ENCODE assay signal across 31 cellular contexts in the genomic region with DNA sequence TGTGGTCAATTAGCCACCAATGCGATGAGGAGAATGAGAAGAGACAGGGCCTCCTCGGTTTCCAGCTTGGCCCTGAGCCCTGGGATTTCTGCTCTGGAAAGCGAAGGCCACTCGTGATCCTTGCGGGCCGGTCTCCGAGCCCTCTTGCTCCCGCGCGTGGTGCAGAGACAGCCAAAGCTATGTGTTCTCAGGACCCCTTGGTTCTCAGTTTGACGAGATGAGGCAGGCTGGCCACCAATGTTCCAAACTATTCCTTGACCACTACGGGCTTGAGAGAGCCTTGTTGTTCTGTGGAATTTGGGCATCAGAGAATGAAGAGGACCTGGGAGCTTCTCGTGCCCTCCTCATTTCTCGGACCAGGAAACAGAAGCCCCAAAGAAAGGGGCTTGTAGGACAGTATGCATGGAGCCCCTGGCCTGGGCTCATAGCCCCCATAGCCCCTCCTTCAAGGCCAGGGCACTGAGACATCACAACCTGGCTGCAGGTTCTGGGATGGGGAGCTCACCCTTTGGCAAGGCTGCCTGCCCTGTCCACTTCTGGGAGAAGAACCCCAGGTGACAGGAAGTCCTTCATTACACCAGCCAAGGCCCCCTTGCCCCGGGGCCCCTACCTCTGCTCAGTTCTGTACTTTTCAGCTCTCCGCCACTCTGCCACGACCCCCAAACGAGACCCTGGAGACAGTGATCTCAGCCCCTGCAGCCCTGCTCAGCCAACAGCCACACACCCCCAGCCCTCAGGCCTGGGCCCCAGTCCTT.
DNase-seq lines count a peak whose midpoint lies in the region; ATAC-seq and TF ChIP-seq lines count a peak whose summit lies in the region.
"Had no signal": no experiment of that assay in that cellular context is flagged by ENCODE, and none has a peak within 500 bp of the region (broad histone marks: within the 10 kb centered on the region; RNA-seq: fewer than 3 reads in every experiment).

No MANE protein-coding gene starts in this region.

- no peak overlapping the region for H3K4me3 ChIP-seq in BLaER1
- no peak overlapping the region for H3K4me3 ChIP-seq in lung
- H3K4me3 ChIP-seq in OCI-LY7 (ENCODE audit: low read depth, low read length, poor library complexity, severe bottlenecking) = no peak overlapping the region
- H3K4me3 ChIP-seq: PC-9 had no signal

- H3K27ac Mint-ChIP-seq in T-helper 2 cell treated with Interferon-gamma antibody and Interleukin-4, amounts not matched to agents 5 μg/mL and 100 μg/mL, for 36 hours = no peak overlapping the region
- H3K27ac Mint-ChIP-seq: activated naive CD8-positive, alpha-beta T cell treated with anti-CD3 and anti-CD28 coated beads, Interleukin-2, amount 50 U/mL, for 24 hours; naive thymus-derived CD4-positive, alpha-beta T cell had no signal

- BruUV-seq in OCI-LY7 (replicated peaks; lab: Mats Ljungman, UMichigan) = no TSS peak

- no peak overlapping the region for H3K4me3 Mint-ChIP-seq in T-helper 2 cell treated with Interferon-gamma antibody and Interleukin-4, amounts not matched to agents 5 μg/mL and 100 μg/mL, for 36 hours
- H3K4me3 Mint-ChIP-seq: activated naive CD8-positive, alpha-beta T cell treated with anti-CD3 and anti-CD28 coated beads, Interleukin-2, amount 50 U/mL, for 24 hours; naive thymus-derived CD4-positive, alpha-beta T cell had no signal

- H3K27ac ChIP-seq in BLaER1 = peak overlapping the region; percentile 36; the same call in 1 of the 2 replicates
- H3K27ac ChIP-seq in lung (ENCODE audit: low read depth in 1 of 2, low read length in 1 of 2) = no peak overlapping the region
- no peak overlapping the region for H3K27ac ChIP-seq in OCI-LY7 (ENCODE audit: low read depth, low read length, poor library complexity, severe bottlenecking)
- H3K27ac ChIP-seq: 22Rv1, C4-2B, PC-9 had no signal

- no peaks in the 10 kb centered on the region for H3K79me2 ChIP-seq in OCI-LY7 (ENCODE audit: insufficient read depth, low read depth, low read length)

- H3K9me3 ChIP-seq in BLaER1 (no peaks in the 10 kb centered on the region), lung (ENCODE audit: control insufficient read depth in 2 of 2, insufficient read depth in 1 of 2, low read length in 1 of 2) (peaks cover 0 to 2% of the 10 kb centered on the region in 2 donors), OCI-LY7 (ENCODE audit: low read length) (no peaks in the 10 kb centered on the region)
- H3K9me3 ChIP-seq: SK-N-SH had no signal

- H3K4me1 Mint-ChIP-seq in T-helper 2 cell treated with Interferon-gamma antibody and Interleukin-4, amounts not matched to agents 5 μg/mL and 100 μg/mL, for 36 hours (ENCODE audit: low read depth) = no peaks in the 10 kb centered on the region

- POLR2A ChIA-PET in OCI-LY7 (lab: Charles Lee) = no interaction called here

- peak; percentile 1 for DNase-seq in T-helper 2 cell treated with Interferon-gamma antibody and Interleukin-4, amounts not matched to agents 5 μg/mL and 100 μg/mL, for 36 hours (ENCODE audit: low spot score)
- DNase-seq in T-helper 2 cell (no peak), lung (ENCODE audit: low spot score) (peak; percentile 25), retina (peak; percentile 4), OCI-LY7 (ENCODE audit: low spot score) (no peak), H4 (ENCODE audit: low spot score) (no peak)
- DNase-seq: activated CD4-positive, alpha-beta T cell treated with anti-CD3 and anti-CD28 coated beads, Interleukin-2, amount 50 U/mL, for 48 hours; activated naive CD8-positive, alpha-beta T cell treated with anti-CD3 and anti-CD28 coated beads, Interleukin-2, amount 50 U/mL, for 24 hours; activated T-cell treated with anti-CD3 and anti-CD28 coated beads, Interleukin-2, amount 50 U/mL, for 1 hour; central memory CD4-positive, alpha-beta T cell; COR-L47; erythroblast; HCEC 1CT; IMR-90; midbrain; NCI-H1417 treated with DMSO at 0.1 percent for 48 hours; NCI-H2029 treated with DMSO at 0.1 percent for 48 hours; NCI-H524 treated with DMSO at 0.1 percent for 48 hours; NK-92 treated with Interleukin-12 subunit alpha and Interleukin-12 subunit beta, amount 100 ng/mL, for 24 hours; nucleus accumbens; PC-9; stimulated activated CD4-positive, alpha-beta T cell treated with anti-CD3 and anti-CD28 coated beads, Interleukin-12 subunit alpha, Interleukin-12 subunit beta, amount 100 ng/mL, for 4 hours; stimulated activated CD4-positive, alpha-beta T cell treated with anti-CD3 and anti-CD28 coated beads, Interleukin-2, amount 100 ng/mL, for 48 hours; trophoblast cell had no signal

- intact Hi-C loops in OCI-LY7 (cut with micrococcal nuclease; ENCODE audit: unreplicated experiment) = no loop called here

- no peak overlapping the region for H3K4me2 ChIP-seq in BLaER1
- H3K4me2 ChIP-seq in OCI-LY7 (ENCODE audit: low read length) = no peak overlapping the region
- H3K4me2 ChIP-seq: PC-9, SK-N-SH had no signal

- no peaks in the 10 kb centered on the region for H3K9me3 Mint-ChIP-seq in T-helper 2 cell treated with Interferon-gamma antibody and Interleukin-4, amounts not matched to agents 5 μg/mL and 100 μg/mL, for 36 hours
- H3K9me3 Mint-ChIP-seq: activated naive CD8-positive, alpha-beta T cell treated with anti-CD3 and anti-CD28 coated beads, Interleukin-2, amount 50 U/mL, for 24 hours had no signal

- H3K9me2 ChIP-seq in OCI-LY7 (ENCODE audit: insufficient read depth, low read length) = no peaks in the 10 kb centered on the region
- H3K9me2 ChIP-seq: SK-N-SH had no signal

- TF ChIP-seq CTCF in lung (IDR thresholded peaks at IDR 0.05; ENCODE audit: control extremely low read depth, extremely low read depth) (no peak), OCI-LY7 (conservative IDR thresholded peaks at IDR 0.05; ENCODE audit: low read length) (no peak)

- no peak for ATAC-seq in lung (ENCODE audit: insufficient read depth, low FRiP score)
- no peak for ATAC-seq in HG03039 (IDR thresholded peaks at IDR 0.05; ENCODE audit: unreplicated experiment)
- ATAC-seq: activated CD4-positive, CD25-positive, alpha-beta regulatory T cell treated with anti-CD3 and anti-CD28 coated beads, Interleukin-2, amount 50 U/mL, for 24 hours; activated naive CD8-positive, alpha-beta T cell treated with anti-CD3 and anti-CD28 coated beads, Interleukin-2, amount 50 U/mL, for 24 hours; naive thymus-derived CD4-positive, alpha-beta T cell had no signal

- H3K36me3 Mint-ChIP-seq in T-helper 2 cell treated with Interferon-gamma antibody and Interleukin-4, amounts not matched to agents 5 μg/mL and 100 μg/mL, for 36 hours (ENCODE audit: low read depth) = no peaks in the 10 kb centered on the region

- no peaks in the 10 kb centered on the region for H3K27me3 Mint-ChIP-seq in T-helper 2 cell treated with Interferon-gamma antibody and Interleukin-4, amounts not matched to agents 5 μg/mL and 100 μg/mL, for 36 hours (ENCODE audit: low read depth)

- H4K20me1 ChIP-seq in BLaER1 = no peaks in the 10 kb centered on the region
- no peaks in the 10 kb centered on the region for H4K20me1 ChIP-seq in OCI-LY7 (ENCODE audit: insufficient read depth, low read length)

- H3K4me1 ChIP-seq in BLaER1 = peaks cover 65% of the 10 kb centered on the region
- no peaks in the 10 kb centered on the region for H3K4me1 ChIP-seq in lung (ENCODE audit: control insufficient read depth in 2 of 2, insufficient read depth in 2 of 2, low read length in 2 of 2)
- no peaks in the 10 kb centered on the region for H3K4me1 ChIP-seq in OCI-LY7 (ENCODE audit: insufficient read depth, low read length, poor library complexity, severe bottlenecking)

- H3K36me3 ChIP-seq in BLaER1 = no peaks in the 10 kb centered on the region
- no peaks in the 10 kb centered on the region for H3K36me3 ChIP-seq in lung (ENCODE audit: control insufficient read depth in 2 of 2, insufficient read depth in 2 of 2, low read length in 2 of 2)
- H3K36me3 ChIP-seq in OCI-LY7 (ENCODE audit: insufficient read depth, low read length) = no peaks in the 10 kb centered on the region

- no peak overlapping the region for H3K9ac ChIP-seq in BLaER1
- H3K9ac ChIP-seq: SK-N-SH had no signal

- H3K27me3 ChIP-seq in BLaER1 (no peaks in the 10 kb centered on the region), lung (ENCODE audit: control insufficient read depth, insufficient read depth) (no peaks in the 10 kb centered on the region)

- H2AFZ ChIP-seq in OCI-LY7 (ENCODE audit: low read length) = no peak overlapping the region
- H2AFZ ChIP-seq: PC-9 had no signal

- WGBS in lung, 2 donors = 82 to 87% methylated on average over 18 of the region's 18 CpGs

- CTCF ChIA-PET in OCI-LY7 (lab: Charles Lee; ENCODE audit: unreplicated experiment) = no interaction called here

Comparison
In these comparisons a context has a peak if more than half of its experiments do, and no peak if none do; other contexts are left out.
1. DNase-seq: peak in T-helper 2 cell treated with Interferon-gamma antibody and Interleukin-4, amounts not matched to agents 5 μg/mL and 100 μg/mL, for 36 hours (single experiment), lung (single experiment) and retina (single experiment); none in T-helper 2 cell (0 of 5), OCI-LY7 (single experiment) and H4 (single experiment).